Comparison of ENCODE assay signal across 14 cellular contexts in the genomic region with DNA sequence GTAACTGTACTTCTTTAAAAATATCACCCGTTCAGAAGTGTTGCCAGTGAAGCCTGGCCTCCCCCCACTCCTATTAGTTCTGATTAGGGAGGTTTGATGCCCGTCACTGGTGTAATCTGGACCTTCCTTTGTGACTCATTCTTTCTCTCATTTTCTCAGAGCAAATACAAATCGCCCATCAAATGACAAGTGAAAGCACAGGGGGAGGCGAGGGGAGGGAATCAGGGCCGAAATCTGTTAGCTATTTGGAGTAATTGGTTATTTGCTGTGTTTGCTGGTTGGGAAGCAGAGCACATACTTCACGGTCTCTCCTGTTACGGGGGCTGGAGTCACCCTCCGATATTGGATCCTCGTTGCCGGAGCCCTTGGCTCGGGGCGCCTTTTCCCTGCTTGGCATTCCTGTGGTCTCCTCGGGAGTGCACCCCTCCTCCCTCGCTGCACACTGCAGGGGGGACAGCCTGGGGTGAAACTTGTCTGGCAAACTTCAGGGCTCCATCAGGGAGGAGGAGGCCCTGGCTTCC.
DNase-seq lines count a peak whose midpoint lies in the region; ATAC-seq and TF ChIP-seq lines count a peak whose summit lies in the region.
"Had no signal": no experiment of that assay in that cellular context is flagged by ENCODE, and none has a peak within 500 bp of the region (broad histone marks: within the 10 kb centered on the region; RNA-seq: fewer than 3 reads in every experiment).

No MANE protein-coding gene starts in this region.

- peak overlapping the region; percentile 85 for H3K4me2 ChIP-seq in osteoblast (ENCODE audit: insufficient read depth, low read length)

- H3K9me3 ChIP-seq in osteoblast (ENCODE audit: low read depth, low read length): no peaks in the 10 kb centered on the region
- H3K9me3 ChIP-seq in right atrium auricular region: peaks cover 0 to 7% of the 10 kb centered on the region in 2 donors
- H3K9me3 ChIP-seq: gastrocnemius medialis had no signal

- H3K4me1 ChIP-seq in osteoblast (ENCODE audit: insufficient read depth, low read length) (peaks cover 7% of the 10 kb centered on the region), right atrium auricular region (peaks cover 0 to 6% of the 10 kb centered on the region in 2 donors)

- no peaks in the 10 kb centered on the region for H4K20me1 ChIP-seq in osteoblast (ENCODE audit: insufficient read depth, low read length)

- no peaks in the 10 kb centered on the region for H3K36me3 ChIP-seq in osteoblast (ENCODE audit: insufficient read depth, low read length)
- no peaks in the 10 kb centered on the region for H3K36me3 ChIP-seq in right atrium auricular region
- H3K36me3 ChIP-seq: gastrocnemius medialis, WERI-Rb-1 had no signal

- TF ChIP-seq CTCF in osteoblast (IDR thresholded peaks at IDR 0.05; ENCODE audit: extremely low read depth, low read depth, low read length) (no peak), right atrium auricular region (IDR thresholded peaks at IDR 0.05) (no peak)

- ATAC-seq in HG03095 (IDR thresholded peaks at IDR 0.05; ENCODE audit: unreplicated experiment): no peak
- no peak for ATAC-seq in GM19351 (IDR thresholded peaks at IDR 0.05; ENCODE audit: unreplicated experiment)

- peak overlapping the region; percentile 91 for H2AFZ ChIP-seq in osteoblast (ENCODE audit: low read length)

- DNase-seq in EL (peak; percentile 79), NCI-H146 treated with DMSO at 0.1 percent for 48 hours (lab: John Stamatoyannopoulos, UW; ENCODE audit: unreplicated experiment) (peak; percentile 5), ecto neural progenitor cell (ENCODE audit: low spot score) (peak; percentile 34), osteoblast (ENCODE audit: insufficient read length, low spot score, missing footprints) (peak; percentile 38), OCI-M1 (lab: John Stamatoyannopoulos, UW) (no peak), right atrium auricular region (ENCODE audit: low spot score) (no peak)
- DNase-seq: activated naive CD8-positive, alpha-beta T cell treated with anti-CD3 and anti-CD28 coated beads, Interleukin-2, amount 10 ng/mL, durations not matched to agents 7 days and 5 days; gastrocnemius medialis; Kasumi-1; stimulated activated naive CD4-positive, alpha-beta T cell; WERI-Rb-1 had no signal

- H3K79me2 ChIP-seq in osteoblast (ENCODE audit: insufficient read depth, low read length): no peaks in the 10 kb centered on the region

- H3K27me3 ChIP-seq in osteoblast (ENCODE audit: insufficient read depth, low read length) (peaks cover 14% of the 10 kb centered on the region), right atrium auricular region (no peaks in the 10 kb centered on the region)
- H3K27me3 ChIP-seq: gastrocnemius medialis had no signal

- H3K4me3 ChIP-seq in osteoblast (ENCODE audit: insufficient read depth, low read length) (peak overlapping the region; percentile 68), right atrium auricular region (no peak overlapping the region)
- H3K4me3 ChIP-seq: gastrocnemius medialis had no signal

- H3K27ac ChIP-seq in osteoblast (ENCODE audit: low read depth, low read length) (no peak overlapping the region), right atrium auricular region (no peak overlapping the region)
- H3K27ac ChIP-seq: gastrocnemius medialis, HL-60, WERI-Rb-1 had no signal

Comparison
In these comparisons a context has a peak if more than half of its experiments do, and no peak if none do; other contexts are left out.
1. DNase-seq: peak in EL (single experiment), NCI-H146 treated with DMSO at 0.1 percent for 48 hours (single experiment), ecto neural progenitor cell (single experiment) and osteoblast (single experiment); none in OCI-M1 (single experiment) and right atrium auricular region (single experiment).